In genomic region chr11:65489706-65490310, GRCh38 we compare ENCODE assay signal across 9 cellular contexts. TPM values are rescaled to one million over a fixed set of nuclear protein-coding genes. Genes with fewer than 3 reads are reported as not detected.
DNase-seq lines count a peak whose midpoint lies in the region; ATAC-seq and TF ChIP-seq lines count a peak whose summit lies in the region.
"Had no signal": no experiment of that assay in that cellular context is flagged by ENCODE, and none has a peak within 500 bp of the region (broad histone marks: within the 10 kb centered on the region; RNA-seq: fewer than 3 reads in every experiment).

No MANE protein-coding gene starts in this region.

- peak overlapping the region; percentile 96 for H2BK20ac ChIP-seq in IMR-90 (ENCODE audit: low read depth, low read length)

- H4K91ac ChIP-seq in IMR-90 (ENCODE audit: insufficient read depth, low read depth, low read length), result peak overlapping the region; percentile 97

- peaks cover 57% of the 10 kb centered on the region for H3K4me1 ChIP-seq in IMR-90 (ENCODE audit: control insufficient read depth, insufficient read depth, low read length)
- H3K4me1 ChIP-seq in breast epithelium, result peaks cover 45 to 78% of the 10 kb centered on the region in 2 donors
- H3K4me1 ChIP-seq in right lobe of liver, result peaks cover 0 to 46% (median 34%) of the 10 kb centered on the region in 4 donors

- no peaks in the 10 kb centered on the region for H3K27me3 Mint-ChIP-seq in activated T-cell treated with anti-CD3 and anti-CD28 coated beads, Interleukin-2, amount 50 U/mL, for 72 hours (ENCODE audit: low read depth)
- no peaks in the 10 kb centered on the region for H3K27me3 Mint-ChIP-seq in activated naive CD8-positive, alpha-beta T cell treated with anti-CD3 and anti-CD28 coated beads for 36 hours

- H2BK120ac ChIP-seq in IMR-90 (ENCODE audit: low read depth, low read length), result peak overlapping the region; percentile 97

- no peaks in the 10 kb centered on the region for H3K36me3 ChIP-seq in IMR-90 (ENCODE audit: control insufficient read depth, insufficient read depth, low read length)
- H3K36me3 ChIP-seq in breast epithelium, result no peaks in the 10 kb centered on the region
- no peaks in the 10 kb centered on the region for H3K36me3 ChIP-seq in right lobe of liver

- WGBS in IMR-90 (ENCODE audit: extremely low coverage in 2 of 2, insufficient read length in 1 of 2), 2 experiments, result no CpG with 5 or more reads among the region's 8 CpGs
- 77% methylated on average over 8 of the region's 8 CpGs for WGBS in right lobe of liver (ENCODE audit: insufficient coverage, low coverage, low lambda C conversion rate, missing lambda C conversion rate)

- no peak overlapping the region for H3K27ac Mint-ChIP-seq in activated T-cell treated with anti-CD3 and anti-CD28 coated beads, Interleukin-2, amount 50 U/mL, for 72 hours
- no peak overlapping the region for H3K27ac Mint-ChIP-seq in activated naive CD8-positive, alpha-beta T cell treated with anti-CD3 and anti-CD28 coated beads for 36 hours

- H3K9me3 ChIP-seq in IMR-90 (ENCODE audit: control insufficient read depth, insufficient read depth, low read length), result no peaks in the 10 kb centered on the region
- H3K9me3 ChIP-seq in breast epithelium, result no peaks in the 10 kb centered on the region
- H3K9me3 ChIP-seq in right lobe of liver, result no peaks in the 10 kb centered on the region

- peak overlapping the region; percentile 90 for H3K18ac ChIP-seq in IMR-90 (ENCODE audit: low read depth, low read length)

- H2AFZ ChIP-seq in IMR-90 (replicated peaks; ENCODE audit: low read length, poor library complexity), result peak overlapping the region; percentile 77

- CTCF ChIA-PET in IMR-90 (lab: Yijun Ruan, JAX), result interaction anchor here (0.9 to 1.4 kb wide), 2 partner anchors 10 to 18 kb away, joined by 3 to 5 read pairs; partner anchors contain the start of gene MALAT1

- peak overlapping the region; percentile 78 for H3K14ac ChIP-seq in IMR-90 (replicated peaks; ENCODE audit: low read depth, low read length)

- peak overlapping the region; percentile 98 for H3K4ac ChIP-seq in IMR-90 (ENCODE audit: low read depth, low read length)

- H3K56ac ChIP-seq in IMR-90 (ENCODE audit: extremely low read depth, insufficient read depth, low read length), result peak overlapping the region; percentile 91

- in situ Hi-C loops in IMR-90 (cut with MboI; ENCODE audit: low sequenced_read_pairs), result no loop called here

- POLR2A ChIA-PET in IMR-90 (lab: Charles Lee; ENCODE audit: unreplicated experiment), result interaction anchor here (0.6 to 9.6 kb wide), 8 partner anchors 11 to 69 kb away, joined by 3 to 400 read pairs (median 10); partner anchors contain the start of genes MALAT1 and NEAT1

- peak overlapping the region; percentile 98 for H2AK5ac ChIP-seq in IMR-90 (ENCODE audit: low read depth, low read length)

- H3K4me3 ChIP-seq in IMR-90 (ENCODE audit: insufficient read depth, low read depth, low read length) (no peak overlapping the region), breast epithelium (peak overlapping the region in 1 of 3 donors; percentile 34), right lobe of liver (no peak overlapping the region)

- H4K5ac ChIP-seq in IMR-90 (ENCODE audit: low read depth, low read length), result peak overlapping the region; percentile 93

- no peak for ATAC-seq in IMR-90 (ENCODE audit: low read depth)
- no peak for ATAC-seq in right lobe of liver
- ATAC-seq in activated T-cell treated with anti-CD3 and anti-CD28 coated beads, Interleukin-2, amount 50 U/mL, for 72 hours (replicated peaks in 1 of 2), result no peak

- peaks cover 18 to 72% of the 10 kb centered on the region in 2 experiments for H3K79me1 ChIP-seq in IMR-90 (ENCODE audit: low read depth in 1 of 2, low read length in 2 of 2)

- peak overlapping the region; percentile 70 for H3K23ac ChIP-seq in IMR-90 (ENCODE audit: low read depth, low read length)

- no peaks in the 10 kb centered on the region for H3K27me3 ChIP-seq in IMR-90 (ENCODE audit: control insufficient read depth, insufficient read depth, low read length)
- no peaks in the 10 kb centered on the region for H3K27me3 ChIP-seq in breast epithelium
- H3K27me3 ChIP-seq in right lobe of liver, result no peaks in the 10 kb centered on the region

- H3K4me3 Mint-ChIP-seq in activated T-cell treated with anti-CD3 and anti-CD28 coated beads, Interleukin-2, amount 50 U/mL, for 72 hours, result no peak overlapping the region
- no peak overlapping the region for H3K4me3 Mint-ChIP-seq in activated naive CD8-positive, alpha-beta T cell treated with anti-CD3 and anti-CD28 coated beads for 36 hours

- peak overlapping the region; percentile 23 for H3K4me2 ChIP-seq in IMR-90 (ENCODE audit: low read depth, low read length)

- no peak for TF ChIP-seq RAD21 in IMR-90 (IDR thresholded peaks at IDR 0.05; ENCODE audit: low read length)

- peak overlapping the region; percentile 87 for H2BK15ac ChIP-seq in IMR-90 (ENCODE audit: low read depth, low read length)

- DNase-seq in IMR-90, result no peak
- no peak for DNase-seq in breast epithelium (ENCODE audit: low spot score in 2 of 2)
- DNase-seq in right lobe of liver, result peak in 1 of 3 donors; percentile 19
- DNase-seq in superior temporal gyrus (ENCODE audit: extremely low spot score), result peak; percentile 58
- DNase-seq in stimulated activated CD4-positive, alpha-beta T cell treated with anti-CD3 and anti-CD28 coated beads, Interleukin-2, amount 100 ng/mL, for 48 hours, result no peak
- no peak for DNase-seq in T-helper 9 cell
- no peak for DNase-seq in activated T-cell treated with anti-CD3 and anti-CD28 coated beads, Interleukin-2, amount 50 U/mL, for 72 hours
- DNase-seq in activated naive CD8-positive, alpha-beta T cell treated with anti-CD3 and anti-CD28 coated beads for 36 hours, result no peak
- DNase-seq: activated CD8-positive, alpha-beta memory T cell treated with anti-CD3 and anti-CD28 coated beads for 24 hours had no signal

- no peaks in the 10 kb centered on the region for H3K9me3 Mint-ChIP-seq in activated T-cell treated with anti-CD3 and anti-CD28 coated beads, Interleukin-2, amount 50 U/mL, for 72 hours
- no peaks in the 10 kb centered on the region for H3K9me3 Mint-ChIP-seq in activated naive CD8-positive, alpha-beta T cell treated with anti-CD3 and anti-CD28 coated beads for 36 hours

- peaks cover 23% of the 10 kb centered on the region for H3K9me1 ChIP-seq in IMR-90 (ENCODE audit: insufficient read depth, low read length)

- dilution Hi-C loops in IMR-90 (cut with HindIII; ENCODE audit: low sequenced_read_pairs, unreplicated experiment), result no loop called here

- no peaks in the 10 kb centered on the region; the same call in 1 of the 2 replicates for H4K20me1 ChIP-seq in IMR-90 (ENCODE audit: insufficient read depth, low read length)

- peak overlapping the region; percentile 69 for H3K9ac ChIP-seq in IMR-90 (ENCODE audit: low read depth, low read length)

- peak overlapping the region; percentile 93 for H2BK5ac ChIP-seq in IMR-90 (ENCODE audit: low read depth, low read length, poor library complexity, severe bottlenecking)

- TF ChIP-seq POLR2A in IMR-90 (IDR thresholded peaks at IDR 0.05; ENCODE audit: low read depth, low read length), result peak; percentile 61
- TF ChIP-seq POLR2A in breast epithelium (IDR thresholded peaks at IDR 0.05), result no peak
- no peak for TF ChIP-seq POLR2A in right lobe of liver (IDR thresholded peaks at IDR 0.05)

- H3K4me1 Mint-ChIP-seq in activated T-cell treated with anti-CD3 and anti-CD28 coated beads, Interleukin-2, amount 50 U/mL, for 72 hours (ENCODE audit: low read depth), result peaks cover 89% of the 10 kb centered on the region
- peaks cover 64% of the 10 kb centered on the region for H3K4me1 Mint-ChIP-seq in activated naive CD8-positive, alpha-beta T cell treated with anti-CD3 and anti-CD28 coated beads for 36 hours

- H3K36me3 Mint-ChIP-seq in activated T-cell treated with anti-CD3 and anti-CD28 coated beads, Interleukin-2, amount 50 U/mL, for 72 hours (ENCODE audit: insufficient read depth in 2 of 2), result peaks cover 0 to 2% of the 10 kb centered on the region in 2 donors
- no peaks in the 10 kb centered on the region for H3K36me3 Mint-ChIP-seq in activated naive CD8-positive, alpha-beta T cell treated with anti-CD3 and anti-CD28 coated beads for 36 hours

- TF ChIP-seq CTCF in IMR-90 (conservative IDR thresholded peaks at IDR 0.05; ENCODE audit: low read depth, low read length) (no peak), breast epithelium (IDR thresholded peaks at IDR 0.05) (no peak), right lobe of liver (IDR thresholded peaks at IDR 0.05) (no peak)

- H2AK9ac ChIP-seq in IMR-90 (replicated peaks; ENCODE audit: low read depth, low read length, poor library complexity), result peak overlapping the region; percentile 97

- H3K27ac ChIP-seq in IMR-90 (ENCODE audit: insufficient read depth, low read length), result peak overlapping the region; percentile 85
- peak overlapping the region; percentile 98 to 99 for H3K27ac ChIP-seq in breast epithelium
- H3K27ac ChIP-seq in right lobe of liver, result peak overlapping the region; percentile 58 to 100 (median 94)

- no TSS peak for BruUV-seq in IMR-90 (replicated peaks; lab: Mats Ljungman, UMichigan)

- intact Hi-C loops in IMR-90 (cut with micrococcal nuclease), result no loop called here
- intact Hi-C loops in breast epithelium (cut with DNase I; ENCODE audit: low total_unique reads), result no loop called here
- intact Hi-C loops in right lobe of liver (cut with DNase I), result no loop called here

- H4K8ac ChIP-seq in IMR-90 (ENCODE audit: low read depth in 2 of 2, low read length in 2 of 2), result peak overlapping the region; percentile 78 to 93

TF ChIP-seq in IMR-90, 13 proteins besides CTCF, POLR2A, EP300 and RAD21 (continues in another document):
- no peak for TF ChIP-seq MAFK (IDR thresholded peaks at IDR 0.05; ENCODE audit: low read depth, low read length)
- TF ChIP-seq CHD1 (IDR thresholded peaks at IDR 0.05; ENCODE audit: low read depth, low read length), result no peak

RNA-seq across cellular contexts. Expression of gene MALAT1, which starts 9.0 kb away (rescaled TPM):
- total RNA-seq in IMR-90 (2012; rRNA removed) (3,569 and 5,244 TPM in 2 replicates), breast epithelium (over 10,000 TPM; 14,217 to 22,312 (median 18,959) TPM), right lobe of liver (1,000 to 10,000 TPM; 2,716 to 5,163 (median 3,933) TPM)
- polyA plus RNA-seq in IMR-90 (2012; rRNA removed), result 430 and 636 TPM in 2 replicates
- 4.7 and 16.7 TPM in 2 replicates for polyA plus RNA-seq in IMR-90 (2012; cell fraction: cytosol; rRNA removed)
- 481 and 5,232 TPM in 2 replicates for polyA plus RNA-seq in IMR-90 (2012; cell fraction: nucleus; rRNA removed; ENCODE audit: low replicate concordance)
- total RNA-seq in activated T-cell treated with anti-CD3 and anti-CD28 coated beads, Interleukin-2, amount 50 U/mL, for 72 hours, result over 10,000 TPM in 1 of 2 donors, 1,000 to 10,000 TPM in 1; 8,391 to 13,279 TPM
- 1,000 to 10,000 TPM; 2,463 to 2,829 TPM for total RNA-seq in activated naive CD8-positive, alpha-beta T cell treated with anti-CD3 and anti-CD28 coated beads for 36 hours

RNA-seq across cellular contexts. Expression of gene SCYL1, which starts 35.1 kb away (rescaled TPM):
- total RNA-seq in IMR-90 (2012; rRNA removed) (95.8 and 96.4 TPM in 2 replicates), breast epithelium (10 to 100 TPM; 74.1 to 83.4 (median 83.2) TPM), right lobe of liver (10 to 100 TPM; 51.3 to 82.3 (median 57.0) TPM)
- 150 and 172 TPM in 2 replicates for polyA plus RNA-seq in IMR-90 (2012; rRNA removed)
- polyA plus RNA-seq in IMR-90 (2012; cell fraction: cytosol; rRNA removed), result 166 and 172 TPM in 2 replicates
- polyA plus RNA-seq in IMR-90 (2012; cell fraction: nucleus; rRNA removed; ENCODE audit: low replicate concordance), result 173 and 359 TPM in 2 replicates
- 10 to 100 TPM; 77.9 to 83.4 TPM for total RNA-seq in activated T-cell treated with anti-CD3 and anti-CD28 coated beads, Interleukin-2, amount 50 U/mL, for 72 hours
- 10 to 100 TPM; 70.5 to 80.3 TPM for total RNA-seq in activated naive CD8-positive, alpha-beta T cell treated with anti-CD3 and anti-CD28 coated beads for 36 hours
